22 cellular contexts compared by ENCODE assay signal in genomic region chr3:64932016-64932518, GRCh38.
"Had no signal": no experiment of that assay in that cellular context is flagged by ENCODE, and none has a peak within 500 bp of the region (broad histone marks: within the 10 kb centered on the region; RNA-seq: fewer than 3 reads in every experiment).

No MANE protein-coding gene starts in this region.

- H3K36me3 ChIP-seq: left ventricle myocardium inferior, pancreas, prostate gland, spleen, stomach, thyroid gland, transverse colon, uterus had no signal

- H3K4me1 Mint-ChIP-seq: naive B cell; natural killer cell; stimulated activated naive B cell treated with anti-CD40 and anti-IgM and Interleukin-4, amounts not matched to agents 10 μg/mL and 1 μg/mL and 100 μg/mL, for 72 hours had no signal

- H3K4me1 ChIP-seq: left ventricle myocardium inferior, prostate gland, testis had no signal

- H3K4me3 ChIP-seq: left ventricle myocardium inferior, lung, pancreas, prostate gland, spleen, stomach, testis, thyroid gland, transverse colon, uterus had no signal

- H3K4me3 Mint-ChIP-seq: mesothelial cell of epicardium; naive B cell; natural killer cell; stimulated activated naive B cell treated with anti-CD40 and anti-IgM and Interleukin-4, amounts not matched to agents 10 μg/mL and 1 μg/mL and 100 μg/mL, for 72 hours had no signal

- H3K27ac Mint-ChIP-seq: mesothelial cell of epicardium; natural killer cell; stimulated activated naive B cell treated with anti-CD40 and anti-IgM and Interleukin-4, amounts not matched to agents 10 μg/mL and 1 μg/mL and 100 μg/mL, for 72 hours had no signal

- H3K9me3 ChIP-seq: pancreas, prostate gland, testis, thyroid gland had no signal

- H3K27me3 ChIP-seq: pancreas, spleen, stomach, testis, thyroid gland, transverse colon, uterus had no signal

- DNase-seq: left ventricle myocardium inferior; mesendoderm; naive B cell; natural killer cell; posterior cingulate gyrus; retina; right cardiac atrium; spleen; stimulated activated CD4-positive, alpha-beta T cell treated with anti-CD3 and anti-CD28 coated beads, Interleukin-2, amount 100 ng/mL, for 48 hours; stimulated activated CD4-positive, alpha-beta T cell treated with anti-CD3 and anti-CD28 coated beads, Interleukin-4, amount 100 ng/mL, for 4 hours; stimulated activated CD8-positive, alpha-beta memory T cell treated with anti-CD3 and anti-CD28 coated beads, Interleukin-4, amount 100 ng/mL, for 48 hours; stimulated activated naive B cell treated with anti-CD40 and anti-IgM and Interleukin-4, amounts not matched to agents 10 μg/mL and 1 μg/mL and 100 μg/mL, for 72 hours; stimulated activated naive CD8-positive, alpha-beta T cell treated with anti-CD3 and anti-CD28 coated beads, Interleukin-15, Interleukin-2, amounts not matched to agents 100 U/mL and 50 U/mL, for 24 hours; stomach; testis; thyroid gland; transverse colon; uterus had no signal

- ATAC-seq: natural killer cell; right cardiac atrium; stimulated activated naive CD8-positive, alpha-beta T cell treated with anti-CD3 and anti-CD28 coated beads, Interleukin-15, Interleukin-2, amounts not matched to agents 100 U/mL and 50 U/mL, for 24 hours had no signal

- H3K36me3 Mint-ChIP-seq: naive B cell; stimulated activated naive B cell treated with anti-CD40 and anti-IgM and Interleukin-4, amounts not matched to agents 10 μg/mL and 1 μg/mL and 100 μg/mL, for 72 hours had no signal

- H3K27ac ChIP-seq: left ventricle myocardium inferior, pancreas, spleen, testis, thyroid gland, transverse colon, uterus had no signal
